In the genomic region with DNA sequence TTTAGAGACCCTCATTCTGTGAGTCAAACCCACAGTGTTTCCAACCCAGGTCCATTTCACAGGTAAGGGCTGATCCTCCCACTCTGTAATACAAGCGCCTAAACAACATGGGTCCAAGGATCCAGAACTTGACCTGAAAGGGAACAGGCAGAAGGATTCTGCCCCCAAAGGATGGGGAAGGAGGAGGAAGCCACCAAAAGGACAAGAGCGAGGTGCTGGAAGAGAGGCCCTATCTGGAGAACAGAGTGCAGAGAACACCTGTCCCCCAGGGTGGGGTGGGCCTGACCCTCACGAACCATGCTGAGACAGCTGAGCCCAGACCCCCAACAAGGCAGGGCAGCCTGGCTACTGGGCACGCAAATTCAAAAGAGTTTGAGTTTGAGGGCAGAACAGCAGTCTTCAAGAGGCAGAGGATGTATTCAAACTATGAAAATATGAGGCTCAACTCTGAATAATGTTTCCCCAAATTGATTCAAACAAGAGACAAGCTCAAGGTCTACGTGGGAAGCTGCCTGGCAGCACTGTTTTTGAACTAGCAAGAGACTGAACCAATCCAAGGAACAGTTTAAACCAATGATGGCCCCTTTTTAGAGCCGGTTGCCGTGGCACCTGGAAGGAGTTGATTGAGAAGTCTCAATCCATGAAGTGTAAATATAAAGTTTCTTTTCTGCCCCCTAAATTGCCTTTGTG, we compare ENCODE assay signal across 2 cellular contexts.
TF ChIP-seq lines count a peak whose summit lies in the region.

No MANE protein-coding gene starts in this region.

TF ChIP-seq in A549, 52 proteins besides CTCF, POLR2A, EP300 and RAD21 (continued from another document):
- TF ChIP-seq, protein P1, sequence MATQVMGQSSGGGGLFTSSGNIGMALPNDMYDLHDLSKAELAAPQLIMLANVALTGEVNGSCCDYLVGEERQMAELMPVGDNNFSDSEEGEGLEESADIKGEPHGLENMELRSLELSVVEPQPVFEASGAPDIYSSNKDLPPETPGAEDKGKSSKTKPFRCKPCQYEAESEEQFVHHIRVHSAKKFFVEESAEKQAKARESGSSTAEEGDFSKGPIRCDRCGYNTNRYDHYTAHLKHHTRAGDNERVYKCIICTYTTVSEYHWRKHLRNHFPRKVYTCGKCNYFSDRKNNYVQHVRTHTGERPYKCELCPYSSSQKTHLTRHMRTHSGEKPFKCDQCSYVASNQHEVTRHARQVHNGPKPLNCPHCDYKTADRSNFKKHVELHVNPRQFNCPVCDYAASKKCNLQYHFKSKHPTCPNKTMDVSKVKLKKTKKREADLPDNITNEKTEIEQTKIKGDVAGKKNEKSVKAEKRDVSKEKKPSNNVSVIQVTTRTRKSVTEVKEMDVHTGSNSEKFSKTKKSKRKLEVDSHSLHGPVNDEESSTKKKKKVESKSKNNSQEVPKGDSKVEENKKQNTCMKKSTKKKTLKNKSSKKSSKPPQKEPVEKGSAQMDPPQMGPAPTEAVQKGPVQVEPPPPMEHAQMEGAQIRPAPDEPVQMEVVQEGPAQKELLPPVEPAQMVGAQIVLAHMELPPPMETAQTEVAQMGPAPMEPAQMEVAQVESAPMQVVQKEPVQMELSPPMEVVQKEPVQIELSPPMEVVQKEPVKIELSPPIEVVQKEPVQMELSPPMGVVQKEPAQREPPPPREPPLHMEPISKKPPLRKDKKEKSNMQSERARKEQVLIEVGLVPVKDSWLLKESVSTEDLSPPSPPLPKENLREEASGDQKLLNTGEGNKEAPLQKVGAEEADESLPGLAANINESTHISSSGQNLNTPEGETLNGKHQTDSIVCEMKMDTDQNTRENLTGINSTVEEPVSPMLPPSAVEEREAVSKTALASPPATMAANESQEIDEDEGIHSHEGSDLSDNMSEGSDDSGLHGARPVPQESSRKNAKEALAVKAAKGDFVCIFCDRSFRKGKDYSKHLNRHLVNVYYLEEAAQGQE (IDR thresholded peaks at IDR 0.05), result no peak
- TF ChIP-seq FOXS1 (CRISPR knock-in tag; IDR thresholded peaks at IDR 0.05) (no peak), NPAS2 (CRISPR knock-in tag; IDR thresholded peaks at IDR 0.05; ENCODE audit: borderline replicate concordance) (no peak), FOSL2 (IDR thresholded peaks at IDR 0.05) (no peak), FOSL2 (CRISPR knock-in tag; IDR thresholded peaks at IDR 0.05) (no peak), RARB (CRISPR knock-in tag; IDR thresholded peaks at IDR 0.05) (no peak), KDM5A (IDR thresholded peaks at IDR 0.05) (no peak), CHD4 (IDR thresholded peaks at IDR 0.05; ENCODE audit: borderline replicate concordance) (no peak), HDAC2 (IDR thresholded peaks at IDR 0.05) (no peak), HOXB5 (CRISPR knock-in tag; IDR thresholded peaks at IDR 0.05) (no peak), ZSCAN20 (CRISPR knock-in tag; IDR thresholded peaks at IDR 0.05) (no peak)

TF ChIP-seq in HEK293, 187 proteins besides CTCF, POLR2A, EP300 and RAD21:
- TF ChIP-seq, protein P2, sequence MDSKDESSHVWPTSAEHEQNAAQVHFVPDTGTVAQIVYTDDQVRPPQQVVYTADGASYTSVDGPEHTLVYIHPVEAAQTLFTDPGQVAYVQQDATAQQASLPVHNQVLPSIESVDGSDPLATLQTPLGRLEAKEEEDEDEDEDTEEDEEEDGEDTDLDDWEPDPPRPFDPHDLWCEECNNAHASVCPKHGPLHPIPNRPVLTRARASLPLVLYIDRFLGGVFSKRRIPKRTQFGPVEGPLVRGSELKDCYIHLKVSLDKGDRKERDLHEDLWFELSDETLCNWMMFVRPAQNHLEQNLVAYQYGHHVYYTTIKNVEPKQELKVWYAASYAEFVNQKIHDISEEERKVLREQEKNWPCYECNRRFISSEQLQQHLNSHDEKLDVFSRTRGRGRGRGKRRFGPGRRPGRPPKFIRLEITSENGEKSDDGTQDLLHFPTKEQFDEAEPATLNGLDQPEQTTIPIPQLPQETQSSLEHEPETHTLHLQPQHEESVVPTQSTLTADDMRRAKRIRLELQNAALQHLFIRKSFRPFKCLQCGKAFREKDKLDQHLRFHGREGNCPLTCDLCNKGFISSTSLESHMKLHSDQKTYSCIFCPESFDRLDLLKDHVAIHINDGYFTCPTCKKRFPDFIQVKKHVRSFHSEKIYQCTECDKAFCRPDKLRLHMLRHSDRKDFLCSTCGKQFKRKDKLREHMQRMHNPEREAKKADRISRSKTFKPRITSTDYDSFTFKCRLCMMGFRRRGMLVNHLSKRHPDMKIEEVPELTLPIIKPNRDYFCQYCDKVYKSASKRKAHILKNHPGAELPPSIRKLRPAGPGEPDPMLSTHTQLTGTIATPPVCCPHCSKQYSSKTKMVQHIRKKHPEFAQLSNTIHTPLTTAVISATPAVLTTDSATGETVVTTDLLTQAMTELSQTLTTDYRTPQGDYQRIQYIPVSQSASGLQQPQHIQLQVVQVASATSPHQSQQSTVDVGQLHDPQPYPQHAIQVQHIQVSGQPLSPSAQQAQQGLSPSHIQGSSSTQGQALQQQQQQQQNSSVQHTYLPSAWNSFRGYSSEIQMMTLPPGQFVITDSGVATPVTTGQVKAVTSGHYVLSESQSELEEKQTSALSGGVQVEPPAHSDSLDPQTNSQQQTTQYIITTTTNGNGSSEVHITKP (tag by site-specific recombination; IDR thresholded peaks at IDR 0.05), result 0 out of 2 replicates have a peak, but pooled peaks have one; percentile 14
- TF ChIP-seq MEIS1 (CRISPR knock-in tag; IDR thresholded peaks at IDR 0.05; ENCODE audit: borderline replicate concordance), result no peak
